Comparison of ENCODE assay signal across 1 cellular context in genomic region chrX:16666541-16666940, GRCh38.
TF ChIP-seq lines count a peak whose summit lies in the region.

No MANE protein-coding gene starts in this region.

TF ChIP-seq in SK-N-SH, 30 proteins besides CTCF, POLR2A, EP300 and RAD21 (continued from another document):
- TF ChIP-seq PBX3 (IDR thresholded peaks at IDR 0.05) (peak; percentile 66), TCF12 (IDR thresholded peaks at IDR 0.05) (peak; percentile 78), MEF2A (IDR thresholded peaks at IDR 0.05; ENCODE audit: borderline replicate concordance, low read depth) (no peak)
